In the genomic region with DNA sequence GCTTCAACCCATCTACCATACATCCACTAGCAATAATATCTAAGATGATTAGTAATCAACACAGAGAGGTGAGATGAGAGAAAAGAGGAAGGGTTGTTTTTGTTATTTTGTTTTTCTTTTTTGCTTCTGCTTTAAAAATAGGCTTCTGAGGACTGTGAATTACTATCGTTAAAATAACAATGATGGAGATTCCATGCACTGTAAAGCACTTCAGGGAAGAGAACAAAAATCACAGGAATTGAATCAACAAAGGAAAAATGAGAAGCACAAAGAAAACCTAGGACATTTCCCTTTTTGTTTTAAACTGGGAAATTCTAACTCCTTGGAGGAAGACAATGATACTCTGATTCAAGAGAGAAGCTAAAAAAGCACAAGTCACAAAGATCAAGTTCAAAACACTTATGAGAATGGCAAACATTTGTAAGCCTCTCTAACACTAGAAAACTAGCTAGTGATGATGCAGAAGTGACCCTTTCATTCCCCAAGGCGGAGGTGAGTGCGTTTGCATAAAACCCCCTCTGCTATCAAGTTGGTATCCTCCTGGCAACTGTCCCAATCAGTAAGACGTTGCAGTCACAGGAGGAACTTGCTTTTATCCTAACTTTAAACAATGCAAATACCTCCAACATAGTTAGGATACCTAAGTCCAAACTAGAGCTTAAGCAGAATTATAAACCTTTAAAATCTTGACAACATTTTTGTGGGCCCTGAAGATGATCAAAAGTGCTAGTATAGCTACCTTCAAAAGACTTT, we compare ENCODE assay signal across 8 cellular contexts.
DNase-seq lines count a peak whose midpoint lies in the region; ATAC-seq and TF ChIP-seq lines count a peak whose summit lies in the region.

No MANE protein-coding gene starts in this region.

- DNase-seq in A673 (ENCODE audit: low spot score) (peak; percentile 81), amniotic epithelial cell (ENCODE audit: low read depth) (peak; percentile 72), kidney glomerular epithelial cell (lab: John Stamatoyannopoulos, UW) (peak; percentile 22), GM23248 (no peak)
- no peak for DNase-seq in activated CD4-positive, CD25-positive, alpha-beta regulatory T cell treated with anti-CD3 and anti-CD28 coated beads, Interleukin-2, amount 50 U/mL, for 72 hours

- no peaks in the 10 kb centered on the region for H3K9me2 ChIP-seq in GM23248 (ENCODE audit: insufficient read depth)

- H3K4me3 ChIP-seq in A673 (ENCODE audit: low read depth, low read length, poor library complexity, severe bottlenecking) (no peak overlapping the region), GM23248 (no peak overlapping the region)

- intact Hi-C loops in A673 (cut with micrococcal nuclease; ENCODE audit: unreplicated experiment), result no loop called here

- no peak overlapping the region for H3K4me2 ChIP-seq in GM23248 (ENCODE audit: unreplicated experiment)

- POLR2A ChIA-PET in A673 (lab: Charles Lee; ENCODE audit: low non-redundant PET), result no interaction called here

- no peak overlapping the region for H2AFZ ChIP-seq in GM23248

- peak; percentile 35 for ATAC-seq in HG02610 (IDR thresholded peaks at IDR 0.05; ENCODE audit: unreplicated experiment)
- ATAC-seq in HG02571 (IDR thresholded peaks at IDR 0.05; ENCODE audit: unreplicated experiment), result no peak
- ATAC-seq in GM19452 (IDR thresholded peaks at IDR 0.05; ENCODE audit: unreplicated experiment), result no peak

- H3K27me3 ChIP-seq in A673 (replicated peaks; ENCODE audit: insufficient read depth, low read depth, low read length, poor library complexity) (no peaks in the 10 kb centered on the region), GM23248 (replicated peaks; ENCODE audit: insufficient read depth) (no peaks in the 10 kb centered on the region)

- in situ Hi-C loops in GM23248 (cut with MboI), result no loop called here

- H3K9me3 ChIP-seq in A673 (ENCODE audit: low read depth, low read length, poor library complexity, severe bottlenecking), result no peaks in the 10 kb centered on the region
- no peaks in the 10 kb centered on the region for H3K9me3 ChIP-seq in GM23248 (ENCODE audit: low read depth)

- WGBS in GM23248 (ENCODE audit: low coverage in 1 of 2, low lambda C conversion rate in 2 of 2, missing lambda C conversion rate in 2 of 2), 2 experiments, result 70 to 74% methylated on average over 4 of the region's 4 CpGs

- H3K79me2 ChIP-seq in GM23248 (ENCODE audit: insufficient read depth), result no peaks in the 10 kb centered on the region

- H3K36me3 ChIP-seq in A673 (ENCODE audit: insufficient read depth, low read length, poor library complexity, severe bottlenecking) (no peaks in the 10 kb centered on the region), GM23248 (ENCODE audit: low read depth) (peaks cover 42% of the 10 kb centered on the region)

- CTCF ChIA-PET in A673 (lab: Charles Lee), result no interaction called here

- no TSS peak for BruUV-seq in A673 (replicated peaks; lab: Mats Ljungman, UMichigan)

- H3K27ac ChIP-seq in A673 (ENCODE audit: low read depth, low read length, poor library complexity, severe bottlenecking), result peak overlapping the region; percentile 45
- no peak overlapping the region for H3K27ac ChIP-seq in GM23248

- no peak overlapping the region for H3K9ac ChIP-seq in GM23248

- H3F3A ChIP-seq in GM23248 (ENCODE audit: insufficient read depth), result peaks cover 9% of the 10 kb centered on the region

- H3K4me1 ChIP-seq in A673 (ENCODE audit: insufficient read depth, low read length, poor library complexity, severe bottlenecking) (peaks cover 18% of the 10 kb centered on the region), GM23248 (ENCODE audit: insufficient read depth) (no peaks in the 10 kb centered on the region)

- no peaks in the 10 kb centered on the region for H4K20me1 ChIP-seq in GM23248 (ENCODE audit: insufficient read depth)

- no peak for TF ChIP-seq CTCF in A673 (conservative IDR thresholded peaks at IDR 0.05; ENCODE audit: low read depth, low read length)

Comparison
In these comparisons a context has a peak if more than half of its experiments do, and no peak if none do; other contexts are left out.
1. DNase-seq: peak in A673 (single experiment), amniotic epithelial cell (single experiment) and kidney glomerular epithelial cell (single experiment); none in activated CD4-positive, CD25-positive, alpha-beta regulatory T cell treated with anti-CD3 and anti-CD28 coated beads, Interleukin-2, amount 50 U/mL, for 72 hours (single experiment) and GM23248 (single experiment).